In the genomic region with DNA sequence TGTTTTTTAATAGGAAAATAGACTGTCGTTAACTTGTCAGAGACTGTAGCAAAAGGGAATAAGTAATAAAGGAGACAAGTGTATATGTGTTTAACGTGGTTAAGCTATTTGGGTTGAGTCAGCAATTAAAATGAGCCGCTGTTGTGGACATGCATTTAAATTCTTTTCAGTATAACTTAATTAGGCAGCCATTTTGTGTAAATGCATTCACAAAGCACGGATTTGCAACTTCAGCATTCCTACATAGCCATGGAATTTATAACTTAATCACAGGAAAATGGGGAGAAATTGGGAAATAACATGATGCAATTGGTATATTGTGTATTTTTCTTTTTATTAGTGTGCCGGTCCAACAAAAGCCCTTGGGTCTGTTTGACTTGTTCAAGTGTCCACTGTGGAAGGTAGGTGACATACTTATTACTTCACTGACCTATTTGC, we compare ENCODE assay signal across 20 cellular contexts. TPM values are rescaled to one million over a fixed set of nuclear protein-coding genes. Genes with fewer than 3 reads are reported as not detected.
A peak's percentile ranks its signal among the peaks of the same experiment; 100 is the strongest.
DNase-seq lines count a peak whose midpoint lies in the region; ATAC-seq, FAIRE-seq and TF ChIP-seq lines count a peak whose summit lies in the region.
"Had no signal": no experiment of that assay in that cellular context is flagged by ENCODE, and none has a peak within 500 bp of the region (broad histone marks: within the 10 kb centered on the region; RNA-seq: fewer than 3 reads in every experiment).

No MANE protein-coding gene starts in this region.

- H3K9ac ChIP-seq in K562 (ENCODE audit: insufficient read depth in 1 of 2, low read depth in 2 of 2, low read length in 2 of 2) = no peak overlapping the region

- TF ChIP-seq EP300 in K562 (IDR thresholded peaks at IDR 0.05; ENCODE audit: low read length) = no peak

- no peak overlapping the region for H3K4me3 Mint-ChIP-seq in memory B cell
- H3K4me3 Mint-ChIP-seq: central memory CD8-positive, alpha-beta T cell had no signal

- peaks cover 13% of the 10 kb centered on the region for H3K4me1 ChIP-seq in HEK293 (ENCODE audit: control insufficient read depth, insufficient read depth, low read length)
- 0 out of 5 replicates have a peak, but pooled peaks cover 2 to 3% of the 10 kb centered on the region in 2 experiments for H3K4me1 ChIP-seq in K562 (replicated peaks in 1 of 2; ENCODE audit: control insufficient read depth in 2 of 2, insufficient read depth in 2 of 2, low read length in 2 of 2)

- peaks cover 90% of the 10 kb centered on the region for H3K79me2 ChIP-seq in K562 (ENCODE audit: control insufficient read depth, insufficient read depth, low read length)

- no peaks in the 10 kb centered on the region for H4K20me1 ChIP-seq in K562 (replicated peaks; ENCODE audit: control insufficient read depth, insufficient read depth, low read length)

- H3K27ac ChIP-seq in HEK293 (ENCODE audit: extremely low read depth, low read depth, low read length) (no peak overlapping the region), K562 (ENCODE audit: extremely low read depth, low read depth, low read length) (no peak overlapping the region)
- H3K27ac ChIP-seq: esophagus muscularis mucosa had no signal

- peaks cover 10% of the 10 kb centered on the region for H3K36me3 Mint-ChIP-seq in memory B cell

- 78% methylated on average over 5 of the region's 5 CpGs for WGBS in K562 (ENCODE audit: insufficient coverage, low coverage, missing lambda C conversion rate)

- no peak overlapping the region for H2AFZ ChIP-seq in K562 (ENCODE audit: low read depth, low read length)

- H3K27ac Mint-ChIP-seq in memory B cell = peak overlapping the region; percentile 93

- no peak for TF ChIP-seq RAD21 in K562 (CRISPR knock-in tag; conservative IDR thresholded peaks at IDR 0.05 in 1 of 2, IDR thresholded peaks at IDR 0.05 in 1 of 2)

- CTCF ChIA-PET in HEK293 (lab: Yijun Ruan, JAX) (interaction anchor here (1.0 kb wide), 1 partner anchor 17 kb away, joined by 3 read pairs; no protein-coding TSS in a partner anchor), K562 (lab: Yijun Ruan, JAX; ENCODE audit: low intra/inter-chr PET ratio) (no interaction called here)

- no peaks in the 10 kb centered on the region for H3K36me3 ChIP-seq in HEK293 (ENCODE audit: control insufficient read depth in 2 of 2, insufficient read depth in 1 of 2, low read length in 2 of 2)
- peaks cover 3% of the 10 kb centered on the region; the same call in 1 of the 3 replicates for H3K36me3 ChIP-seq in K562 (ENCODE audit: control insufficient read depth, insufficient read depth, low read length)

- no peak for TF ChIP-seq POLR2A in K562 (conservative IDR thresholded peaks at IDR 0.05)

- H3K4me3 ChIP-seq in HEK293 (ENCODE audit: low read depth, low read length) = no peak overlapping the region
- H3K4me3 ChIP-seq in K562 = no peak overlapping the region
- H3K4me3 ChIP-seq: esophagus muscularis mucosa, mucosa of descending colon had no signal

- in situ Hi-C loops in K562 (cut with MboI) = no loop called here

- FAIRE-seq in K562 (lab: Jason Lieb, UNC) = no peak

- POLR2A ChIA-PET in HEK293 (lab: Yijun Ruan, JAX) = no interaction called here
- POLR2A ChIA-PET in K562 (lab: Yijun Ruan, JAX) = interaction anchor here (0.6 to 1.8 kb wide), 5 partner anchors 10 to 1890 kb away, joined by 3 to 6 read pairs (median 4); no protein-coding TSS in a partner anchor

- no TSS peak for BruUV-seq in K562 (replicated peaks; lab: Mats Ljungman, UMichigan)

- intact Hi-C loops in K562 (cut with micrococcal nuclease) = no loop called here

- no peaks in the 10 kb centered on the region for H3K27me3 ChIP-seq in K562 (ENCODE audit: control insufficient read depth in 2 of 2, insufficient read depth in 2 of 2, low read length in 2 of 2)
- H3K27me3 ChIP-seq: esophagus muscularis mucosa had no signal

- peak; percentile 8 for DNase-seq in AG20443 (ENCODE audit: low spot score)
- DNase-seq in K562 (ENCODE audit: extremely low read depth in 1 of 4, low spot score in 3 of 4) = no peak
- no peak for DNase-seq in memory B cell (ENCODE audit: low spot score in 2 of 2)
- DNase-seq in stimulated activated CD4-positive, alpha-beta T cell treated with anti-CD3 and anti-CD28 coated beads, Interleukin-12 subunit alpha, Interleukin-12 subunit beta, amount 100 ng/mL, for 4 hours = no peak
- DNase-seq: amygdala; DND-41; effector CD4-positive, alpha-beta T cell; kidney glomerular epithelial cell; mucosa of descending colon; NCI-H1048; NCI-H2107; NCI-H526; SHP77; stimulated activated naive CD4-positive, alpha-beta T cell had no signal

- TF ChIP-seq CTCF in HEK293 (tag by site-specific recombination; IDR thresholded peaks at IDR 0.05) = no peak
- no peak for TF ChIP-seq CTCF in K562 (IDR thresholded peaks at IDR 0.05 in 2 of 3, conservative IDR thresholded peaks at IDR 0.05 in 1 of 3; ENCODE audit: insufficient read depth in 2 of 3, low read depth in 1 of 3, low read length in 3 of 3)

- no peaks in the 10 kb centered on the region for H3K27me3 Mint-ChIP-seq in memory B cell
- H3K27me3 Mint-ChIP-seq: central memory CD8-positive, alpha-beta T cell had no signal

- no peaks in the 10 kb centered on the region for H3K9me3 ChIP-seq in HEK293 (ENCODE audit: control insufficient read depth, insufficient read depth, low read depth, low read length)
- no peaks in the 10 kb centered on the region for H3K9me3 ChIP-seq in K562 (replicated peaks; ENCODE audit: control insufficient read depth, insufficient read depth, low read depth, low read length)
- H3K9me3 ChIP-seq: esophagus muscularis mucosa, mucosa of descending colon had no signal

- H3K9me3 Mint-ChIP-seq in memory B cell = no peaks in the 10 kb centered on the region
- H3K9me3 Mint-ChIP-seq: central memory CD8-positive, alpha-beta T cell had no signal

- no peaks in the 10 kb centered on the region for H3K9me1 ChIP-seq in K562 (ENCODE audit: control insufficient read depth, insufficient read depth, low read length)

- ATAC-seq in K562 (no peak), memory B cell (ENCODE audit: low read depth) (no peak), GM18861 (IDR thresholded peaks at IDR 0.05; ENCODE audit: unreplicated experiment) (no peak), GM21528 (IDR thresholded peaks at IDR 0.05; ENCODE audit: low FRiP score, unreplicated experiment) (no peak)
- no peak for ATAC-seq in activated CD4-positive, CD25-positive, alpha-beta regulatory T cell treated with anti-CD3 and anti-CD28 coated beads, Interleukin-2, amount 50 U/mL, for 24 hours

- H3K4me1 Mint-ChIP-seq in memory B cell = peaks cover 59% of the 10 kb centered on the region

- no peak overlapping the region for H3K4me2 ChIP-seq in K562 (ENCODE audit: insufficient read depth, low read length)

TF ChIP-seq in HEK293, 187 proteins besides CTCF, POLR2A, EP300 and RAD21 (continues in another document):
- TF ChIP-seq ZNF324 (tag by site-specific recombination; IDR thresholded peaks at IDR 0.05) = no peak
- TF ChIP-seq ZNF596 (tag by site-specific recombination; IDR thresholded peaks at IDR 0.05) = no peak
- TF ChIP-seq YY2 (tag by site-specific recombination; IDR thresholded peaks at IDR 0.05) = no peak
- TF ChIP-seq, protein P1, sequence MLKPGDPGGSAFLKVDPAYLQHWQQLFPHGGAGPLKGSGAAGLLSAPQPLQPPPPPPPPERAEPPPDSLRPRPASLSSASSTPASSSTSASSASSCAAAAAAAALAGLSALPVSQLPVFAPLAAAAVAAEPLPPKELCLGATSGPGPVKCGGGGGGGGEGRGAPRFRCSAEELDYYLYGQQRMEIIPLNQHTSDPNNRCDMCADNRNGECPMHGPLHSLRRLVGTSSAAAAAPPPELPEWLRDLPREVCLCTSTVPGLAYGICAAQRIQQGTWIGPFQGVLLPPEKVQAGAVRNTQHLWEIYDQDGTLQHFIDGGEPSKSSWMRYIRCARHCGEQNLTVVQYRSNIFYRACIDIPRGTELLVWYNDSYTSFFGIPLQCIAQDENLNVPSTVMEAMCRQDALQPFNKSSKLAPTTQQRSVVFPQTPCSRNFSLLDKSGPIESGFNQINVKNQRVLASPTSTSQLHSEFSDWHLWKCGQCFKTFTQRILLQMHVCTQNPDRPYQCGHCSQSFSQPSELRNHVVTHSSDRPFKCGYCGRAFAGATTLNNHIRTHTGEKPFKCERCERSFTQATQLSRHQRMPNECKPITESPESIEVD (tag by site-specific recombination; IDR thresholded peaks at IDR 0.05) = peak; percentile 80

TF ChIP-seq in K562, 482 proteins besides CTCF, POLR2A, EP300 and RAD21 (continues in another document):
- TF ChIP-seq ZBTB7A (IDR thresholded peaks at IDR 0.05; ENCODE audit: borderline replicate concordance, control insufficient read depth, low read depth, low read length) = no peak
- TF ChIP-seq, protein P2, sequence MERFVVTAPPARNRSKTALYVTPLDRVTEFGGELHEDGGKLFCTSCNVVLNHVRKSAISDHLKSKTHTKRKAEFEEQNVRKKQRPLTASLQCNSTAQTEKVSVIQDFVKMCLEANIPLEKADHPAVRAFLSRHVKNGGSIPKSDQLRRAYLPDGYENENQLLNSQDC (CRISPR knock-in tag; IDR thresholded peaks at IDR 0.05) = no peak
- TF ChIP-seq HNRNPUL1 (IDR thresholded peaks at IDR 0.05; ENCODE audit: low read length) = no peak
- peak; percentile 78 for TF ChIP-seq MAFF (IDR thresholded peaks at IDR 0.05; ENCODE audit: low read length)

RNA-seq across cellular contexts. Expression of a gene that starts 27.9 kb away (rescaled TPM):
- total RNA-seq in K562 (2011; cell fraction: chromatin; rRNA removed; ENCODE audit: low replicate concordance) = 55.7 and 143 TPM in 2 replicates
- total RNA-seq in K562 (2011; cell fraction: nucleolus; rRNA removed) = 31.0 and 37.8 TPM in 2 replicates
- total RNA-seq in K562 (2011; cell fraction: nucleoplasm; rRNA removed) = 72.7 and 100 TPM in 2 replicates
- total RNA-seq in K562 (2014; rRNA removed) (21.7 and 31.2 TPM in 2 replicates), K562 (2014; rRNA removed; fragmentation: Illumina TruSeq; extraction: Trizol) (49.7 and 50.3 TPM in 2 replicates), K562 (2015; rRNA removed; fragmentation: Illumina TruSeq; extraction: Trizol) (44.6 and 46.1 TPM in 2 replicates), K562 (2021) (48.8 and 54.3 TPM in 2 replicates)
- polyA plus RNA-seq in K562 (2011; rRNA removed) (17.3 and 23.1 TPM in 2 replicates), K562 (2014; fragmentation: Illumina TruSeq; extraction: Trizol) (38.7 and 42.8 TPM in 2 replicates), K562 (2014; fragmentation: Nextera tagmentation; extraction: Ambion mirVana) (10 to 100 TPM; 24.3 to 34.8 TPM), K562 (2014; rRNA removed) (19.5 and 21.2 TPM in 2 replicates)
- 12.0 and 15.1 TPM in 2 replicates for polyA plus RNA-seq in K562 (2011; cell fraction: cytosol; rRNA removed)
- 47.4 and 78.4 TPM in 2 replicates for polyA plus RNA-seq in K562 (2011; cell fraction: nucleus; rRNA removed)
- polyA plus RNA-seq in K562 (2012) = 29.3 and 55.6 TPM in 2 replicates
- 35.6 and 53.7 TPM in 2 replicates for polyA minus RNA-seq in K562 (2011; rRNA and poly(A)+ RNA removed)
- polyA minus RNA-seq in K562 (2011; cell fraction: cytosol; rRNA and poly(A)+ RNA removed) = 23.0 and 36.5 TPM in 2 replicates
- 50.5 and 79.3 TPM in 2 replicates for polyA minus RNA-seq in K562 (2011; cell fraction: nucleus; rRNA and poly(A)+ RNA removed)
